In genomic region chr14:30874120-30874998, GRCh38 we compare ENCODE assay signal across 8 cellular contexts. TPM values are rescaled to one million over a fixed set of nuclear protein-coding genes. Genes with fewer than 3 reads are reported as not detected.
DNase-seq lines count a peak whose midpoint lies in the region; ATAC-seq and TF ChIP-seq lines count a peak whose summit lies in the region.

TSS of gene COCH (plus strand) at chr14:30874559. CDS start at chr14:30874939, 380 bp downstream.

- no peak within 1 kb of the TSS for H3K27ac ChIP-seq in CD8-positive, alpha-beta T cell (ENCODE audit: low read depth, low read length)
- no peak within 1 kb of the TSS for H3K27ac ChIP-seq in heart left ventricle
- H3K27ac ChIP-seq in rectal smooth muscle tissue (ENCODE audit: low read depth, low read length), result no peak within 1 kb of the TSS

- no peaks in the 10 kb centered on the region for H3K9me3 ChIP-seq in CD8-positive, alpha-beta T cell (ENCODE audit: low read length)
- H3K9me3 ChIP-seq in heart left ventricle, result no peaks in the 10 kb centered on the region

- DNase-seq in CD8-positive, alpha-beta T cell, result peak in 5 of 7 experiments; percentile 6 to 57 (median 16)
- DNase-seq in NCI-H446 treated with DMSO at 0.1 percent for 48 hours (lab: John Stamatoyannopoulos, UW) (peak; percentile 64), heart left ventricle (peak; percentile 18 to 61 (median 34)), amniotic stem cell (lab: John Stamatoyannopoulos, UW) (no peak)
- DNase-seq in activated T-helper 1 cell treated with anti-CD3 and anti-CD28 coated beads, Interleukin-12 subunit alpha, Interleukin-12 subunit beta, Interleukin-2, Interleukin-4 antibody, amounts not matched to agents 30 ng/mL and 10 ng/mL and 1 ng/mL, durations not matched to agents 14 hours and 24 hours and 36 hours (ENCODE audit: low spot score), result peak; percentile 3

- H3K36me3 ChIP-seq in CD8-positive, alpha-beta T cell (ENCODE audit: insufficient read depth, low read length), result no peaks in the 10 kb centered on the region
- H3K36me3 ChIP-seq in heart left ventricle (no peaks in the 10 kb centered on the region), rectal smooth muscle tissue (ENCODE audit: control insufficient read depth, insufficient read depth, low read length) (no peaks in the 10 kb centered on the region)

- peaks cover 42% of the 10 kb centered on the region for H3K27me3 Mint-ChIP-seq in CD8-positive, alpha-beta T cell (ENCODE audit: low read depth)
- H3K27me3 Mint-ChIP-seq in activated T-helper 1 cell treated with anti-CD3 and anti-CD28 coated beads, Interleukin-12 subunit alpha, Interleukin-12 subunit beta, Interleukin-2, Interleukin-4 antibody, amounts not matched to agents 30 ng/mL and 10 ng/mL and 1 ng/mL, durations not matched to agents 14 hours and 24 hours and 36 hours (ENCODE audit: insufficient read depth), result peaks cover 60% of the 10 kb centered on the region

- POLR2A ChIA-PET in CD8-positive, alpha-beta T cell (lab: Charles Lee), result no interaction called here

- intact Hi-C loops in CD8-positive, alpha-beta T cell (cut with DNase I, micrococcal nuclease), result loop anchor here in 1 of 2 experiments (5.0 kb wide), 1 partner anchor 483 kb away; no protein-coding TSS in a partner anchor
- intact Hi-C loops in activated T-helper 1 cell treated with anti-CD3 and anti-CD28 coated beads, Interleukin-12 subunit alpha, Interleukin-12 subunit beta, Interleukin-2, Interleukin-4 antibody, amounts not matched to agents 30 ng/mL and 10 ng/mL and 1 ng/mL, durations not matched to agents 14 hours and 24 hours and 36 hours (cut with micrococcal nuclease), result no loop called here
- intact Hi-C loops in heart left ventricle (cut with DNase I), result no loop called here

- 2 to 5% (median 3%) methylated on average over 31 to 99 of the region's 99 CpGs for WGBS in heart left ventricle, 4 donors

- no peak for TF ChIP-seq POLR2A in heart left ventricle (IDR thresholded peaks at IDR 0.05)

- CTCF ChIA-PET in CD8-positive, alpha-beta T cell (lab: Charles Lee), result interaction anchor here (0.7 to 1.4 kb wide), 3 partner anchors 9 to 106 kb away, joined by 3 to 5 read pairs (median 3); no protein-coding TSS in a partner anchor

- H3K4me3 ChIP-seq in CD8-positive, alpha-beta T cell (ENCODE audit: low read depth, low read length), result peak within 1 kb of the TSS; percentile 60
- H3K4me3 ChIP-seq in heart left ventricle (peak within 1 kb of the TSS; percentile 50 to 69 (median 61)), rectal smooth muscle tissue (ENCODE audit: low read length) (peak within 1 kb of the TSS; percentile 74)

- peak within 1 kb of the TSS; percentile 76 for H3K4me3 Mint-ChIP-seq in CD8-positive, alpha-beta T cell
- H3K4me3 Mint-ChIP-seq in activated T-helper 1 cell treated with anti-CD3 and anti-CD28 coated beads, Interleukin-12 subunit alpha, Interleukin-12 subunit beta, Interleukin-2, Interleukin-4 antibody, amounts not matched to agents 30 ng/mL and 10 ng/mL and 1 ng/mL, durations not matched to agents 14 hours and 24 hours and 36 hours, result peak within 1 kb of the TSS; percentile 79

- peaks cover 8% of the 10 kb centered on the region for H3K4me1 ChIP-seq in CD8-positive, alpha-beta T cell (ENCODE audit: insufficient read depth, low read length)
- H3K4me1 ChIP-seq in heart left ventricle, result peaks cover 0 to 21% (median 14%) of the 10 kb centered on the region in 12 donors
- H3K4me1 ChIP-seq in rectal smooth muscle tissue (ENCODE audit: control insufficient read depth, insufficient read depth, low read length), result peaks cover 5% of the 10 kb centered on the region

- no peaks in the 10 kb centered on the region for H3K36me3 Mint-ChIP-seq in CD8-positive, alpha-beta T cell
- no peaks in the 10 kb centered on the region for H3K36me3 Mint-ChIP-seq in activated T-helper 1 cell treated with anti-CD3 and anti-CD28 coated beads, Interleukin-12 subunit alpha, Interleukin-12 subunit beta, Interleukin-2, Interleukin-4 antibody, amounts not matched to agents 30 ng/mL and 10 ng/mL and 1 ng/mL, durations not matched to agents 14 hours and 24 hours and 36 hours (ENCODE audit: low read depth)

- no peak for TF ChIP-seq CTCF in CD8-positive, alpha-beta T cell (IDR thresholded peaks at IDR 0.05)
- TF ChIP-seq CTCF in heart left ventricle (IDR thresholded peaks at IDR 0.05), result peak in 11 of 12 donors; percentile 7 to 46 (median 30)

- peaks cover 12% of the 10 kb centered on the region for H3K4me1 Mint-ChIP-seq in CD8-positive, alpha-beta T cell (ENCODE audit: low read depth)
- peaks cover 5% of the 10 kb centered on the region for H3K4me1 Mint-ChIP-seq in activated T-helper 1 cell treated with anti-CD3 and anti-CD28 coated beads, Interleukin-12 subunit alpha, Interleukin-12 subunit beta, Interleukin-2, Interleukin-4 antibody, amounts not matched to agents 30 ng/mL and 10 ng/mL and 1 ng/mL, durations not matched to agents 14 hours and 24 hours and 36 hours (ENCODE audit: low read depth)

- ATAC-seq in CD8-positive, alpha-beta T cell, result peak; percentile 66
- ATAC-seq in GM19025 (IDR thresholded peaks at IDR 0.05; ENCODE audit: low read depth, unreplicated experiment), result peak; percentile 80
- ATAC-seq in HG03097 (IDR thresholded peaks at IDR 0.05; ENCODE audit: low FRiP score, unreplicated experiment), result peak; percentile 62
- ATAC-seq in heart left ventricle, result peak in 3 of 4 donors; percentile 47 to 87 (median 72)

- peaks cover 15% of the 10 kb centered on the region for H3K27me3 ChIP-seq in CD8-positive, alpha-beta T cell (ENCODE audit: insufficient read depth, low read length)
- H3K27me3 ChIP-seq in heart left ventricle (peaks cover 11 to 48% (median 41%) of the 10 kb centered on the region in 9 donors), rectal smooth muscle tissue (ENCODE audit: control insufficient read depth, insufficient read depth, low read length) (peaks cover 17% of the 10 kb centered on the region)

- no peak within 1 kb of the TSS for H3K27ac Mint-ChIP-seq in CD8-positive, alpha-beta T cell
- no peak within 1 kb of the TSS for H3K27ac Mint-ChIP-seq in activated T-helper 1 cell treated with anti-CD3 and anti-CD28 coated beads, Interleukin-12 subunit alpha, Interleukin-12 subunit beta, Interleukin-2, Interleukin-4 antibody, amounts not matched to agents 30 ng/mL and 10 ng/mL and 1 ng/mL, durations not matched to agents 14 hours and 24 hours and 36 hours

- H3K9me3 Mint-ChIP-seq in CD8-positive, alpha-beta T cell, result no peaks in the 10 kb centered on the region
- H3K9me3 Mint-ChIP-seq in activated T-helper 1 cell treated with anti-CD3 and anti-CD28 coated beads, Interleukin-12 subunit alpha, Interleukin-12 subunit beta, Interleukin-2, Interleukin-4 antibody, amounts not matched to agents 30 ng/mL and 10 ng/mL and 1 ng/mL, durations not matched to agents 14 hours and 24 hours and 36 hours, result no peaks in the 10 kb centered on the region

- H3K9ac ChIP-seq in rectal smooth muscle tissue (ENCODE audit: low read length), result no peak within 1 kb of the TSS

RNA-seq across cellular contexts. Expression of gene COCH, which starts in this region (rescaled TPM):
- total RNA-seq in CD8-positive, alpha-beta T cell, result under 1 TPM in 1 of 2 experiments, not detected in 1; 0.33 TPM
- 1.2 and 1.3 TPM in 2 replicates for total RNA-seq in activated T-helper 1 cell treated with anti-CD3 and anti-CD28 coated beads, Interleukin-12 subunit alpha, Interleukin-12 subunit beta, Interleukin-2, Interleukin-4 antibody, amounts not matched to agents 30 ng/mL and 10 ng/mL and 1 ng/mL, durations not matched to agents 14 hours and 24 hours and 36 hours
- total RNA-seq in heart left ventricle, result 1 to 10 TPM in 5 of 9 donors, under 1 TPM in 4; 0.23 to 1.6 (median 1.0) TPM
- under 1 TPM; 0.36 to 0.50 TPM for polyA plus RNA-seq in heart left ventricle

Comparison
In these comparisons a context has a peak if more than half of its experiments do, and no peak if none do; other contexts are left out.
1. Peak in DNase-seq, ATAC-seq and H3K4me3 ChIP-seq in CD8-positive, alpha-beta T cell; RNA of the gene not detected or under 1 TPM.